In genomic region chr21:20537162-20537561, GRCh38 we compare ENCODE assay signal across 3 cellular contexts.
A peak's percentile ranks its signal among the peaks of the same experiment; 100 is the strongest.
TF ChIP-seq lines count a peak whose summit lies in the region.

No MANE protein-coding gene starts in this region.

TF ChIP-seq in HepG2, 621 proteins besides CTCF, POLR2A, EP300 and RAD21:
- TF ChIP-seq CEBPB (IDR thresholded peaks at IDR 0.05; ENCODE audit: borderline replicate concordance, low read depth, low read length) = peak; percentile 53
- TF ChIP-seq, protein P1, sequence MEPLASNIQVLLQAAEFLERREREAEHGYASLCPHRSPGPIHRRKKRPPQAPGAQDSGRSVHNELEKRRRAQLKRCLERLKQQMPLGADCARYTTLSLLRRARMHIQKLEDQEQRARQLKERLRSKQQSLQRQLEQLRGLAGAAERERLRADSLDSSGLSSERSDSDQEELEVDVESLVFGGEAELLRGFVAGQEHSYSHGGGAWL (CRISPR knock-in tag; IDR thresholded peaks at IDR 0.05) = no peak
TF ChIP-seq in HepG2: peak in this region for 1.

TF ChIP-seq in IMR-90, 13 proteins besides CTCF, POLR2A, EP300 and RAD21:
- TF ChIP-seq, protein P2, sequence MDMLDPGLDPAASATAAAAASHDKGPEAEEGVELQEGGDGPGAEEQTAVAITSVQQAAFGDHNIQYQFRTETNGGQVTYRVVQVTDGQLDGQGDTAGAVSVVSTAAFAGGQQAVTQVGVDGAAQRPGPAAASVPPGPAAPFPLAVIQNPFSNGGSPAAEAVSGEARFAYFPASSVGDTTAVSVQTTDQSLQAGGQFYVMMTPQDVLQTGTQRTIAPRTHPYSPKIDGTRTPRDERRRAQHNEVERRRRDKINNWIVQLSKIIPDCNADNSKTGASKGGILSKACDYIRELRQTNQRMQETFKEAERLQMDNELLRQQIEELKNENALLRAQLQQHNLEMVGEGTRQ (IDR thresholded peaks at IDR 0.05; ENCODE audit: low read depth, low read length) = no peak
- TF ChIP-seq ELK1 (IDR thresholded peaks at IDR 0.05; ENCODE audit: borderline replicate concordance, low read depth, low read length) (no peak), MXI1 (IDR thresholded peaks at IDR 0.05; ENCODE audit: borderline replicate concordance, low read depth, low read length) (no peak), FOS (IDR thresholded peaks at IDR 0.05; ENCODE audit: low read depth, low read length) (no peak), CEBPB (IDR thresholded peaks at IDR 0.05; ENCODE audit: low read depth, low read length) (peak; percentile 69), CHD1 (IDR thresholded peaks at IDR 0.05; ENCODE audit: low read depth, low read length) (no peak)

TF ChIP-seq in K562, 482 proteins besides CTCF, POLR2A, EP300 and RAD21:
- no peak for TF ChIP-seq DACH1 (IDR thresholded peaks at IDR 0.05; ENCODE audit: partially characterized antibody)
- TF ChIP-seq CEBPB (tag; IDR thresholded peaks at IDR 0.05) = peak; percentile 65
- no peak for TF ChIP-seq THRAP3 (IDR thresholded peaks at IDR 0.05; ENCODE audit: borderline replicate concordance)
- TF ChIP-seq CEBPG (CRISPR knock-in tag; IDR thresholded peaks at IDR 0.05) = no peak
- peak in 1 of 2 experiments; percentile 72; a peak in 2 of 4 replicates for TF ChIP-seq CEBPG (tag; conservative IDR thresholded peaks at IDR 0.05 in 1 of 2, IDR thresholded peaks at IDR 0.05 in 1 of 2)
- no peak for TF ChIP-seq KDM1A (IDR thresholded peaks at IDR 0.05)
